Comparison of ENCODE assay signal across 1 cellular context in genomic region chr2:19898592-19899329, GRCh38.
TF ChIP-seq lines count a peak whose summit lies in the region.

No MANE protein-coding gene starts in this region.

TF ChIP-seq in HCT116, 20 proteins besides CTCF, POLR2A, EP300 and RAD21 (continued from another document):
- TF ChIP-seq TCF7L2 (IDR thresholded peaks at IDR 0.05; ENCODE audit: borderline replicate concordance, extremely low read depth, insufficient read depth, insufficient read length): no peak
